ENCODE assay signal across 1 cellular context in genomic region chr12:10853746-10854145, GRCh38.
TF ChIP-seq lines count a peak whose summit lies in the region.

No MANE protein-coding gene starts in this region.

TF ChIP-seq in H1, 55 proteins besides CTCF, POLR2A, EP300 and RAD21:
- TF ChIP-seq TAF7 (optimal IDR thresholded peaks at IDR 0.05; ENCODE audit: borderline replicate concordance, low read depth, low read length) (no peak), RFX5 (IDR thresholded peaks at IDR 0.05; ENCODE audit: borderline replicate concordance, low read depth, low read length) (no peak), CHD7 (IDR thresholded peaks at IDR 0.05; ENCODE audit: insufficient replicate concordance, low read length) (no peak), MAX (IDR thresholded peaks at IDR 0.05) (no peak), SP2 (IDR thresholded peaks at IDR 0.05; ENCODE audit: low read length) (no peak), BACH1 (IDR thresholded peaks at IDR 0.05; ENCODE audit: low read length) (no peak), BRCA1 (IDR thresholded peaks at IDR 0.05; ENCODE audit: low read depth, low read length) (no peak), CTBP2 (IDR thresholded peaks at IDR 0.05; ENCODE audit: borderline replicate concordance, insufficient read depth, insufficient read length, low read length) (no peak), RNF2 (IDR thresholded peaks at IDR 0.05; ENCODE audit: borderline replicate concordance, low read depth, low read length, missing control alignments, poor library complexity, severe bottlenecking) (no peak), NRF1 (IDR thresholded peaks at IDR 0.05; ENCODE audit: low read depth, low read length) (no peak), POU5F1 (IDR thresholded peaks at IDR 0.05; ENCODE audit: low read depth, low read length) (no peak), CHD1 (IDR thresholded peaks at IDR 0.05; ENCODE audit: low read depth, low read length) (no peak), JUN (IDR thresholded peaks at IDR 0.05; ENCODE audit: low read depth, low read length) (no peak), KDM5A (IDR thresholded peaks at IDR 0.05; ENCODE audit: low read length) (no peak), TEAD4 (IDR thresholded peaks at IDR 0.05; ENCODE audit: low read depth, low read length) (no peak)
